22 cellular contexts compared by ENCODE assay signal in genomic region chr18:54509793-54510192, GRCh38.
"Had no signal": no experiment of that assay in that cellular context is flagged by ENCODE, and none has a peak within 500 bp of the region (broad histone marks: within the 10 kb centered on the region; RNA-seq: fewer than 3 reads in every experiment).

No MANE protein-coding gene starts in this region.

- H3K27me3 ChIP-seq: dorsolateral prefrontal cortex, esophagus muscularis mucosa, foreskin keratinocyte, gastrocnemius medialis, left lung had no signal

- H3K4me3 Mint-ChIP-seq: mesothelial cell of epicardium had no signal

- H3K27ac ChIP-seq: coronary artery, dorsolateral prefrontal cortex, esophagus muscularis mucosa, foreskin keratinocyte, gastrocnemius medialis, heart right ventricle, left lung, lower lobe of right lung had no signal

- H3K4me1 Mint-ChIP-seq: mesothelial cell of epicardium had no signal

- H3K4me3 ChIP-seq: coronary artery, dorsolateral prefrontal cortex, esophagus muscularis mucosa, gastrocnemius medialis, heart right ventricle, left lung, lower lobe of right lung, mucosa of descending colon had no signal

- H3K27ac Mint-ChIP-seq: mesothelial cell of epicardium had no signal

- H3K4me1 ChIP-seq: esophagus muscularis mucosa, foreskin keratinocyte, gastrocnemius medialis, heart right ventricle, left lung, lower lobe of right lung had no signal

- H3K36me3 Mint-ChIP-seq: mesothelial cell of epicardium had no signal

- DNase-seq: dermis blood vessel endothelial cell; dorsolateral prefrontal cortex; effector CD4-positive, alpha-beta T cell; effector memory CD4-positive, alpha-beta T cell; foreskin keratinocyte; gastrocnemius medialis; glutamatergic neuron; head of caudate nucleus; heart right ventricle; hippocampal formation; left cardiac atrium; left lung; left ventricle myocardium superior; lower lobe of right lung; mesenchymal stem cell; mucosa of descending colon had no signal

- H3K9me3 Mint-ChIP-seq: mesothelial cell of epicardium had no signal

- H3K36me3 ChIP-seq: esophagus muscularis mucosa, gastrocnemius medialis, heart right ventricle, left lung, lower lobe of right lung had no signal

- H3K9me3 ChIP-seq: esophagus muscularis mucosa, gastrocnemius medialis, heart right ventricle, left lung, lower lobe of right lung, mucosa of descending colon had no signal

- ATAC-seq: foreskin keratinocyte, gastrocnemius medialis, heart right ventricle, left cardiac atrium, left lung, left ventricle myocardium superior, lower lobe of right lung, mucosa of descending colon had no signal

- FAIRE-seq: endothelial cell of umbilical vein, islet of Langerhans, keratinocyte had no signal
